Comparison of ENCODE assay signal across 9 cellular contexts in genomic region chr2:169038338-169038757, GRCh38. TPM values are rescaled to one million over a fixed set of nuclear protein-coding genes. Genes with fewer than 3 reads are reported as not detected.
DNase-seq lines count a peak whose midpoint lies in the region; ATAC-seq and TF ChIP-seq lines count a peak whose summit lies in the region.
"Had no signal": no experiment of that assay in that cellular context is flagged by ENCODE, and none has a peak within 500 bp of the region (broad histone marks: within the 10 kb centered on the region; RNA-seq: fewer than 3 reads in every experiment).

No MANE protein-coding gene starts in this region.

- H3K36me3 ChIP-seq in CD8-positive, alpha-beta T cell (ENCODE audit: insufficient read depth, low read length): no peaks in the 10 kb centered on the region
- H3K36me3 ChIP-seq in colonic mucosa: no peaks in the 10 kb centered on the region

- H3K27me3 ChIP-seq in CD8-positive, alpha-beta T cell (ENCODE audit: insufficient read depth, low read length): no peaks in the 10 kb centered on the region
- H3K27me3 ChIP-seq in colonic mucosa: no peaks in the 10 kb centered on the region

- H3K27me3 Mint-ChIP-seq in CD8-positive, alpha-beta T cell (ENCODE audit: low read depth): no peaks in the 10 kb centered on the region

- POLR2A ChIA-PET in CD8-positive, alpha-beta T cell (lab: Charles Lee): no interaction called here

- ATAC-seq in GM21381 (IDR thresholded peaks at IDR 0.05; ENCODE audit: unreplicated experiment) (peak; percentile 58), HG03565 (IDR thresholded peaks at IDR 0.05; ENCODE audit: unreplicated experiment) (peak; percentile 63)
- no peak for ATAC-seq in CD8-positive, alpha-beta T cell

- H3K9me3 ChIP-seq in CD8-positive, alpha-beta T cell (ENCODE audit: low read length): no peaks in the 10 kb centered on the region
- no peaks in the 10 kb centered on the region for H3K9me3 ChIP-seq in colonic mucosa

- H3K27ac ChIP-seq in CD8-positive, alpha-beta T cell (ENCODE audit: low read depth, low read length): no peak overlapping the region
- no peak overlapping the region for H3K27ac ChIP-seq in colonic mucosa

- H3K4me1 ChIP-seq in CD8-positive, alpha-beta T cell (ENCODE audit: insufficient read depth, low read length): no peaks in the 10 kb centered on the region
- H3K4me1 ChIP-seq in colonic mucosa: no peaks in the 10 kb centered on the region

- CTCF ChIA-PET in CD8-positive, alpha-beta T cell (lab: Charles Lee): no interaction called here

- peak; percentile 86 for DNase-seq in CD1c-positive myeloid dendritic cell (ENCODE audit: extremely low spot score)
- peak; percentile 5 for DNase-seq in dermis blood vessel endothelial cell
- no peak for DNase-seq in CD8-positive, alpha-beta T cell
- no peak for DNase-seq in dedifferentiated amniotic fluid mesenchymal stem cell (ENCODE audit: extremely low spot score)
- DNase-seq in colonic mucosa: no peak
- DNase-seq in NCI-H2227 treated with DMSO at 0.1 percent for 48 hours (lab: John Stamatoyannopoulos, UW): no peak

- H3K4me3 Mint-ChIP-seq in CD8-positive, alpha-beta T cell: no peak overlapping the region

- peaks cover 8% of the 10 kb centered on the region for H3K36me3 Mint-ChIP-seq in CD8-positive, alpha-beta T cell

- no peak for TF ChIP-seq CTCF in CD8-positive, alpha-beta T cell (IDR thresholded peaks at IDR 0.05)
- no peak for TF ChIP-seq CTCF in colonic mucosa (IDR thresholded peaks at IDR 0.05)

- intact Hi-C loops in CD8-positive, alpha-beta T cell (cut with DNase I, micrococcal nuclease): no loop called here
- intact Hi-C loops in colonic mucosa (cut with DNase I): no loop called here

- H3K27ac Mint-ChIP-seq in CD8-positive, alpha-beta T cell: no peak overlapping the region

- peaks cover 20% of the 10 kb centered on the region for H3K4me1 Mint-ChIP-seq in CD8-positive, alpha-beta T cell (ENCODE audit: low read depth)

- no peak overlapping the region for H3K4me3 ChIP-seq in CD8-positive, alpha-beta T cell (ENCODE audit: low read depth, low read length)
- H3K4me3 ChIP-seq in colonic mucosa: no peak overlapping the region

- H3K9me3 Mint-ChIP-seq in CD8-positive, alpha-beta T cell: peaks cover 18% of the 10 kb centered on the region

- no peak overlapping the region for H3K9ac ChIP-seq in colonic mucosa (ENCODE audit: low read depth in 2 of 2, low read length in 2 of 2)

RNA-seq across cellular contexts. Expression of gene ABCB11, which starts 7.2 kb away (rescaled TPM):
- total RNA-seq in dermis blood vessel endothelial cell (under 0.01 and 0.09 TPM in 2 replicates), colonic mucosa (1 to 10 TPM in 1 of 2 donors, under 1 TPM in 1; 0.74 to 1.1 TPM)
- not detected for total RNA-seq in CD8-positive, alpha-beta T cell
- total RNA-seq: lung microvascular endothelial cell had no signal

RNA-seq across cellular contexts. Expression of gene DHRS9, which starts 31.0 kb away (rescaled TPM):
- total RNA-seq in dermis blood vessel endothelial cell (0.19 TPM in 1 of 2 replicates, not detected in the other), colonic mucosa (100 to 1,000 TPM; 102 to 144 TPM)
- not detected for total RNA-seq in CD8-positive, alpha-beta T cell
- total RNA-seq: lung microvascular endothelial cell had no signal

Comparison
In these comparisons a context has a peak if more than half of its experiments do, and no peak if none do; other contexts are left out.
1. DNase-seq: peak in CD1c-positive myeloid dendritic cell (single experiment) and dermis blood vessel endothelial cell (single experiment); none in CD8-positive, alpha-beta T cell (0 of 7), dedifferentiated amniotic fluid mesenchymal stem cell (single experiment), colonic mucosa (single experiment) and NCI-H2227 treated with DMSO at 0.1 percent for 48 hours (single experiment).
2. RNA of gene DHRS9, which starts 31.0 kb away (total RNA-seq): 102 to 144 TPM in colonic mucosa; 0.19 TPM in dermis blood vessel endothelial cell and not detected in CD8-positive, alpha-beta T cell; every median in the first group is over 10 times any median in the second.